Comparison of ENCODE assay signal across 10 cellular contexts in the genomic region with DNA sequence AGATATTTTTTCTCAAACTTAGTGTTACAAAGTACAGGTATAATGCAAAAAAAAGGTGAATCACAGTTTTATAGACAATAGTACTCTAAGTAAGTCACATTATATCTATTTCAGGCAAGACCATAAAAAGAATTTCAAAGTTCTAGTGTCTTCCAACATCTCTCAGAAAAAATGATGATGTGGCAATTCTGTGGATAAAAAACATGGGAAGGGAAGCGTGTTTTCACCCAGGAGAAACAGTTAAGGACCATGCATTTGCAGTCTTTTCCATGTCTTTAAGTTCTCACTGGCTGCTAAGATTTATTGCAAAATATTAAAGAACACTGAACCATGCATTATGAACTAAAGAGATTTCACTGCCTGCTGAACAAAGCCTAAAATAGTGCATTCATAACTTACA. TPM values are rescaled to one million over a fixed set of nuclear protein-coding genes. Genes with fewer than 3 reads are reported as not detected.
A peak's percentile ranks its signal among the peaks of the same experiment; 100 is the strongest.
DNase-seq lines count a peak whose midpoint lies in the region; ATAC-seq and TF ChIP-seq lines count a peak whose summit lies in the region.
"Had no signal": no experiment of that assay in that cellular context is flagged by ENCODE, and none has a peak within 500 bp of the region (broad histone marks: within the 10 kb centered on the region; RNA-seq: fewer than 3 reads in every experiment).

No MANE protein-coding gene starts in this region.

- H3K36me3 ChIP-seq in RWPE2 (ENCODE audit: low read depth): peaks cover 53% of the 10 kb centered on the region

- H3K4me3 Mint-ChIP-seq in activated CD4-positive, alpha-beta T cell treated with anti-CD3 and anti-CD28 coated beads, Interleukin-2, amount 10 ng/mL, durations not matched to agents 24 days and 14 days: peak overlapping the region; percentile 96

- H3K4me3 ChIP-seq in RWPE2 (ENCODE audit: severe bottlenecking): peak overlapping the region; percentile 72
- H3K4me3 ChIP-seq in epithelial cell of proximal tubule (ENCODE audit: low read depth, low read length): peak overlapping the region; percentile 97
- peak overlapping the region; percentile 97 for H3K4me3 ChIP-seq in retinal pigment epithelial cell (ENCODE audit: low read length)

- peaks cover 43% of the 10 kb centered on the region for H3K4me1 Mint-ChIP-seq in activated CD4-positive, alpha-beta T cell treated with anti-CD3 and anti-CD28 coated beads, Interleukin-2, amount 10 ng/mL, durations not matched to agents 24 days and 14 days

- H3K36me3 Mint-ChIP-seq in activated CD4-positive, alpha-beta T cell treated with anti-CD3 and anti-CD28 coated beads, Interleukin-2, amount 10 ng/mL, durations not matched to agents 24 days and 14 days (ENCODE audit: low read depth): peaks cover 43% of the 10 kb centered on the region

- no peak overlapping the region for H3K27ac ChIP-seq in RWPE2 (ENCODE audit: poor library complexity, severe bottlenecking)

- ATAC-seq in RWPE2 (ENCODE audit: low read depth): no peak

- no peak for DNase-seq in activated CD4-positive, alpha-beta T cell treated with anti-CD3 and anti-CD28 coated beads, Interleukin-2, amount 10 ng/mL, durations not matched to agents 24 days and 14 days
- no peak for DNase-seq in activated CD4-positive, alpha-beta T cell treated with anti-CD3 and anti-CD28 coated beads for 48 hours
- DNase-seq in RWPE2 (ENCODE audit: low spot score): no peak
- DNase-seq in epithelial cell of proximal tubule (ENCODE audit: low read depth): no peak
- DNase-seq in retinal pigment epithelial cell (ENCODE audit: low read depth): no peak
- DNase-seq in NCI-H510A treated with DMSO at 0.1 percent for 48 hours (lab: John Stamatoyannopoulos, UW): no peak
- DNase-seq in cerebellum (ENCODE audit: low spot score): no peak
- no peak for DNase-seq in activated CD4-positive, CD25-positive, alpha-beta regulatory T cell (lab: John Stamatoyannopoulos, UW)
- DNase-seq: NCI-H1436; stimulated activated CD4-positive, alpha-beta T cell treated with anti-CD3 and anti-CD28 coated beads, Interleukin-15, amount 100 ng/mL, for 24 hours had no signal

- no peaks in the 10 kb centered on the region for H3K9me3 ChIP-seq in RWPE2 (ENCODE audit: severe bottlenecking)

- no peak overlapping the region for H3K27ac Mint-ChIP-seq in activated CD4-positive, alpha-beta T cell treated with anti-CD3 and anti-CD28 coated beads, Interleukin-2, amount 10 ng/mL, durations not matched to agents 24 days and 14 days

- no peak for TF ChIP-seq CTCF in RWPE2 (IDR thresholded peaks at IDR 0.05; ENCODE audit: poor library complexity, severe bottlenecking)
- no peak for TF ChIP-seq CTCF in epithelial cell of proximal tubule (conservative IDR thresholded peaks at IDR 0.05; ENCODE audit: low read depth, low read length)
- no peak for TF ChIP-seq CTCF in retinal pigment epithelial cell (conservative IDR thresholded peaks at IDR 0.05; ENCODE audit: low read depth, low read length)

- H3K9me3 Mint-ChIP-seq in activated CD4-positive, alpha-beta T cell treated with anti-CD3 and anti-CD28 coated beads, Interleukin-2, amount 10 ng/mL, durations not matched to agents 24 days and 14 days: no peaks in the 10 kb centered on the region

- H3K4me1 ChIP-seq in RWPE2 (ENCODE audit: insufficient read depth, poor library complexity, severe bottlenecking): peaks cover 11% of the 10 kb centered on the region

- H3K27me3 Mint-ChIP-seq in activated CD4-positive, alpha-beta T cell treated with anti-CD3 and anti-CD28 coated beads, Interleukin-2, amount 10 ng/mL, durations not matched to agents 24 days and 14 days: no peaks in the 10 kb centered on the region

- no peaks in the 10 kb centered on the region for H3K27me3 ChIP-seq in RWPE2 (ENCODE audit: insufficient read depth, poor library complexity, severe bottlenecking)

- intact Hi-C loops in activated CD4-positive, alpha-beta T cell treated with anti-CD3 and anti-CD28 coated beads, Interleukin-2, amount 10 ng/mL, durations not matched to agents 24 days and 14 days (cut with micrococcal nuclease): loop anchor here (5.0 to 10.0 kb wide), 4 partner anchors 34 to 1124 kb away; a partner anchor contains a TSS

RNA-seq across cellular contexts. Expression of a gene that starts 1.8 kb away (rescaled TPM):
- total RNA-seq in activated CD4-positive, alpha-beta T cell treated with anti-CD3 and anti-CD28 coated beads, Interleukin-2, amount 10 ng/mL, durations not matched to agents 24 days and 14 days: 157 and 162 TPM in 2 replicates
- 41.9 and 64.7 TPM in 2 replicates for total RNA-seq in epithelial cell of proximal tubule
- 40.9 TPM for total RNA-seq in cerebellum
